9 cellular contexts compared by ENCODE assay signal in genomic region chr6:35311390-35312075, GRCh38. TPM values are rescaled to one million over a fixed set of nuclear protein-coding genes. Genes with fewer than 3 reads are reported as not detected.
A peak's percentile ranks its signal among the peaks of the same experiment; 100 is the strongest.
DNase-seq lines count a peak whose midpoint lies in the region; ATAC-seq and TF ChIP-seq lines count a peak whose summit lies in the region.
"Had no signal": no experiment of that assay in that cellular context is flagged by ENCODE, and none has a peak within 500 bp of the region (broad histone marks: within the 10 kb centered on the region; RNA-seq: fewer than 3 reads in every experiment).

No MANE protein-coding gene starts in this region.

- H3K4me3 ChIP-seq in SU-DHL-6 (ENCODE audit: insufficient read depth, low read length, poor library complexity, severe bottlenecking): no peak overlapping the region
- no peak overlapping the region for H3K4me3 ChIP-seq in osteoblast (ENCODE audit: insufficient read depth, low read length)

- no peaks in the 10 kb centered on the region for H3K4me1 ChIP-seq in osteoblast (ENCODE audit: insufficient read depth, low read length)

- intact Hi-C loops in activated naive CD4-positive, alpha-beta T cell treated with anti-CD3 and anti-CD28 coated beads for 36 hours (cut with micrococcal nuclease): loop anchor here (1.0 to 2.0 kb wide), 2 partner anchors 9 to 15 kb away; no protein-coding TSS in a partner anchor

- H3K4me2 ChIP-seq in SU-DHL-6 (ENCODE audit: low read depth, low read length, poor library complexity, severe bottlenecking) (peak overlapping the region; percentile 34), osteoblast (ENCODE audit: insufficient read depth, low read length) (no peak overlapping the region)

- peak overlapping the region; percentile 37 for H3K9ac ChIP-seq in SU-DHL-6 (ENCODE audit: low read length)

- H4K20me1 ChIP-seq in SU-DHL-6 (ENCODE audit: low read depth, low read length) (no peaks in the 10 kb centered on the region), osteoblast (ENCODE audit: insufficient read depth, low read length) (no peaks in the 10 kb centered on the region)

- H3K36me3 ChIP-seq in SU-DHL-6 (ENCODE audit: low read length) (no peaks in the 10 kb centered on the region), osteoblast (ENCODE audit: insufficient read depth, low read length) (no peaks in the 10 kb centered on the region)

- no peaks in the 10 kb centered on the region for H3K9me2 ChIP-seq in SU-DHL-6 (replicated peaks; ENCODE audit: insufficient read depth, low read length)

- CTCF ChIA-PET in activated naive CD4-positive, alpha-beta T cell treated with anti-CD3 and anti-CD28 coated beads for 36 hours (lab: Charles Lee): interaction anchor here (0.7 to 3.6 kb wide), 6 partner anchors 8 to 161 kb away, joined by 3 to 19 read pairs (median 5); partner anchors contain the start of gene DEF6

- H3K4me1 Mint-ChIP-seq in activated naive CD4-positive, alpha-beta T cell treated with anti-CD3 and anti-CD28 coated beads for 36 hours (ENCODE audit: low read depth): peaks cover 85% of the 10 kb centered on the region

- TF ChIP-seq CTCF in SU-DHL-6 (IDR thresholded peaks at IDR 0.05; ENCODE audit: insufficient read depth, low read length, poor library complexity, severe bottlenecking) (no peak), osteoblast (IDR thresholded peaks at IDR 0.05; ENCODE audit: extremely low read depth, low read depth, low read length) (no peak)

- peak overlapping the region; percentile 31 for H2AFZ ChIP-seq in SU-DHL-6 (ENCODE audit: low read depth, low read length, severe bottlenecking)
- no peak overlapping the region for H2AFZ ChIP-seq in osteoblast (ENCODE audit: low read length)

- H3K9me3 ChIP-seq in SU-DHL-6 (ENCODE audit: insufficient read depth, low read length): no peaks in the 10 kb centered on the region
- H3K9me3 ChIP-seq in osteoblast (ENCODE audit: low read depth, low read length): no peaks in the 10 kb centered on the region

- peak overlapping the region; percentile 61 for H3K4me3 Mint-ChIP-seq in activated naive CD4-positive, alpha-beta T cell treated with anti-CD3 and anti-CD28 coated beads for 36 hours

- no peak for ATAC-seq in HG03520 (IDR thresholded peaks at IDR 0.05; ENCODE audit: unreplicated experiment)
- ATAC-seq in HG03139 (IDR thresholded peaks at IDR 0.05; ENCODE audit: unreplicated experiment): no peak

- peaks cover 48% of the 10 kb centered on the region for H3K36me3 Mint-ChIP-seq in activated naive CD4-positive, alpha-beta T cell treated with anti-CD3 and anti-CD28 coated beads for 36 hours (ENCODE audit: low read depth)

- peak; percentile 60 for DNase-seq in GDM1 (lab: John Stamatoyannopoulos, UW)
- DNase-seq in activated naive CD4-positive, alpha-beta T cell treated with anti-CD3 and anti-CD28 coated beads for 36 hours: peak; percentile 71
- DNase-seq in osteoblast (ENCODE audit: insufficient read length, low spot score, missing footprints): peak; percentile 63
- DNase-seq in NCI-H1092 treated with DMSO at 0.1 percent for 48 hours (lab: John Stamatoyannopoulos, UW): no peak
- DNase-seq in C1 segment of cervical spinal cord (lab: John Stamatoyannopoulos, UW): no peak
- DNase-seq: Calu3 had no signal

- H3K27me3 ChIP-seq in SU-DHL-6 (ENCODE audit: low read length): no peaks in the 10 kb centered on the region
- peaks cover 7% of the 10 kb centered on the region for H3K27me3 ChIP-seq in osteoblast (ENCODE audit: insufficient read depth, low read length)

- peaks cover 20% of the 10 kb centered on the region for H3F3A ChIP-seq in SU-DHL-6 (ENCODE audit: insufficient read depth)

- no peaks in the 10 kb centered on the region for H3K27me3 Mint-ChIP-seq in activated naive CD4-positive, alpha-beta T cell treated with anti-CD3 and anti-CD28 coated beads for 36 hours (ENCODE audit: low read depth)

- H3K79me2 ChIP-seq in SU-DHL-6 (ENCODE audit: insufficient read depth, low read length): no peaks in the 10 kb centered on the region
- no peaks in the 10 kb centered on the region for H3K79me2 ChIP-seq in osteoblast (ENCODE audit: insufficient read depth, low read length)

- H3K9me3 Mint-ChIP-seq in activated naive CD4-positive, alpha-beta T cell treated with anti-CD3 and anti-CD28 coated beads for 36 hours: no peaks in the 10 kb centered on the region

- H3K27ac ChIP-seq in SU-DHL-6 (ENCODE audit: low read depth, low read length) (peak overlapping the region; percentile 55), osteoblast (ENCODE audit: low read depth, low read length) (no peak overlapping the region)

- peak overlapping the region; percentile 95 for H3K27ac Mint-ChIP-seq in activated naive CD4-positive, alpha-beta T cell treated with anti-CD3 and anti-CD28 coated beads for 36 hours

RNA-seq across cellular contexts. Expression of gene DEF6, which starts 13.9 kb away (rescaled TPM):
- 10 to 100 TPM; 89.9 to 90.6 TPM for total RNA-seq in activated naive CD4-positive, alpha-beta T cell treated with anti-CD3 and anti-CD28 coated beads for 36 hours
- total RNA-seq in osteoblast: 0.29 and 0.72 TPM in 2 replicates

RNA-seq across cellular contexts. Expression of gene PPARD, which starts 30.8 kb away (rescaled TPM):
- 10 to 100 TPM; 10.8 to 11.2 TPM for total RNA-seq in activated naive CD4-positive, alpha-beta T cell treated with anti-CD3 and anti-CD28 coated beads for 36 hours
- total RNA-seq in osteoblast: 12.3 and 13.3 TPM in 2 replicates

RNA-seq across cellular contexts. Expression of gene ZNF76, which starts 52.0 kb away (rescaled TPM):
- total RNA-seq in activated naive CD4-positive, alpha-beta T cell treated with anti-CD3 and anti-CD28 coated beads for 36 hours: 10 to 100 TPM; 32.4 to 38.2 TPM
- total RNA-seq in osteoblast: 19.9 and 22.7 TPM in 2 replicates

Comparison
In these comparisons a context has a peak if more than half of its experiments do, and no peak if none do; other contexts are left out.
1. DNase-seq: peak in GDM1 (single experiment), activated naive CD4-positive, alpha-beta T cell treated with anti-CD3 and anti-CD28 coated beads for 36 hours (single experiment) and osteoblast (single experiment); none in NCI-H1092 treated with DMSO at 0.1 percent for 48 hours (single experiment) and C1 segment of cervical spinal cord (0 of 14).
2. RNA of gene DEF6, which starts 13.9 kb away (total RNA-seq): 89.9 to 90.6 TPM in activated naive CD4-positive, alpha-beta T cell treated with anti-CD3 and anti-CD28 coated beads for 36 hours; 0.29 to 0.72 TPM in osteoblast; every median in the first group is over 10 times any median in the second.